24 cellular contexts compared by ENCODE assay signal in genomic region chr7:45975847-45976484, GRCh38.
"Had no signal": no experiment of that assay in that cellular context is flagged by ENCODE, and none has a peak within 500 bp of the region (broad histone marks: within the 10 kb centered on the region; RNA-seq: fewer than 3 reads in every experiment).

No MANE protein-coding gene starts in this region.

- H3K27ac Mint-ChIP-seq: activated CD4-positive, alpha-beta T cell treated with anti-CD3 and anti-CD28 coated beads, Interleukin-2, amount 10 ng/mL, durations not matched to agents 7 days and 5 days; activated CD8-positive, alpha-beta T cell treated with anti-CD3 and anti-CD28 coated beads, Interleukin-2, amount 10 ng/mL, durations not matched to agents 7 days and 5 days; activated naive CD8-positive, alpha-beta T cell; activated T-cell treated with anti-CD3 and anti-CD28 coated beads, Interleukin-2, amount 50 U/mL, for 24 hours; activated T-helper 17 cell treated with anti-CD3 and anti-CD28 coated beads, Interleukin-2, amount 50 U/mL, for 72 hours; T-cell; T-helper 2 cell treated with Interferon-gamma antibody and Interleukin-4, amounts not matched to agents 5 μg/mL and 100 μg/mL, for 36 hours had no signal

- H3K27me3 Mint-ChIP-seq: activated CD4-positive, alpha-beta T cell treated with anti-CD3 and anti-CD28 coated beads, Interleukin-2, amount 10 ng/mL, durations not matched to agents 7 days and 5 days; activated naive CD8-positive, alpha-beta T cell; activated T-cell treated with anti-CD3 and anti-CD28 coated beads, Interleukin-2, amount 50 U/mL, for 24 hours; activated T-helper 17 cell treated with anti-CD3 and anti-CD28 coated beads, Interleukin-2, amount 50 U/mL, for 72 hours had no signal

- H3K27me3 ChIP-seq: adrenal gland, breast epithelium, sigmoid colon, tibial artery had no signal

- FAIRE-seq: endometrium, keratinocyte had no signal

- H3K4me1 Mint-ChIP-seq: activated CD4-positive, alpha-beta T cell treated with anti-CD3 and anti-CD28 coated beads, Interleukin-2, amount 10 ng/mL, durations not matched to agents 7 days and 5 days; activated T-helper 17 cell treated with anti-CD3 and anti-CD28 coated beads, Interleukin-2, amount 50 U/mL, for 72 hours; T-cell had no signal

- H3K9me3 Mint-ChIP-seq: activated CD4-positive, alpha-beta T cell treated with anti-CD3 and anti-CD28 coated beads, Interleukin-2, amount 10 ng/mL, durations not matched to agents 7 days and 5 days; activated T-cell treated with anti-CD3 and anti-CD28 coated beads, Interleukin-2, amount 50 U/mL, for 24 hours; activated T-helper 17 cell treated with anti-CD3 and anti-CD28 coated beads, Interleukin-2, amount 50 U/mL, for 72 hours; T-cell; T-helper 2 cell treated with Interferon-gamma antibody and Interleukin-4, amounts not matched to agents 5 μg/mL and 100 μg/mL, for 36 hours had no signal

- H3K4me3 ChIP-seq: adrenal gland, breast epithelium, mucosa of descending colon, sigmoid colon, tibial artery had no signal

- H3K27ac ChIP-seq: adrenal gland, breast epithelium, sigmoid colon, VCaP had no signal

- H3K9me3 ChIP-seq: adrenal gland, breast epithelium, mucosa of descending colon, sigmoid colon, tibial artery had no signal

- H3K4me3 Mint-ChIP-seq: activated CD4-positive, alpha-beta T cell treated with anti-CD3 and anti-CD28 coated beads, Interleukin-2, amount 10 ng/mL, durations not matched to agents 7 days and 5 days; activated CD8-positive, alpha-beta T cell treated with anti-CD3 and anti-CD28 coated beads, Interleukin-2, amount 10 ng/mL, durations not matched to agents 7 days and 5 days; activated naive CD8-positive, alpha-beta T cell; activated T-cell treated with anti-CD3 and anti-CD28 coated beads, Interleukin-2, amount 50 U/mL, for 24 hours; activated T-helper 17 cell treated with anti-CD3 and anti-CD28 coated beads, Interleukin-2, amount 50 U/mL, for 72 hours; T-cell; T-helper 2 cell treated with Interferon-gamma antibody and Interleukin-4, amounts not matched to agents 5 μg/mL and 100 μg/mL, for 36 hours had no signal

- ATAC-seq: activated CD4-positive, CD25-positive, alpha-beta regulatory T cell treated with anti-CD3 and anti-CD28 coated beads, Interleukin-2, amount 50 U/mL, for 24 hours; activated CD8-positive, alpha-beta T cell treated with anti-CD3 and anti-CD28 coated beads, Interleukin-2, amount 10 ng/mL, durations not matched to agents 7 days and 5 days; activated T-helper 17 cell treated with anti-CD3 and anti-CD28 coated beads, Interleukin-2, amount 50 U/mL, for 72 hours; left colon; mucosa of descending colon; T-cell had no signal

- DNase-seq: activated CD4-positive, alpha-beta T cell treated with anti-CD3 and anti-CD28 coated beads, Interleukin-2, amount 10 ng/mL, durations not matched to agents 7 days and 5 days; activated CD8-positive, alpha-beta T cell treated with anti-CD3 and anti-CD28 coated beads, Interleukin-2, amount 10 ng/mL, durations not matched to agents 7 days and 5 days; activated naive CD4-positive, alpha-beta T cell; activated T-cell treated with anti-CD3 and anti-CD28 coated beads, Interleukin-2, amount 50 U/mL, for 24 hours; adrenal gland; left colon; mesendoderm; mucosa of descending colon; occipital lobe; sigmoid colon; stimulated activated CD4-positive, alpha-beta T cell treated with anti-CD3 and anti-CD28 coated beads, Interleukin-2, amount 100 ng/mL, for 48 hours; stimulated activated CD8-positive, alpha-beta memory T cell treated with anti-CD3 and anti-CD28 coated beads, Interleukin-4, amount 100 ng/mL, for 48 hours; stimulated activated naive CD4-positive, alpha-beta T cell; substantia nigra; T-cell; tibial artery had no signal

- H3K36me3 ChIP-seq: adrenal gland, breast epithelium, sigmoid colon, tibial artery had no signal
